Comparison of ENCODE assay signal across 9 cellular contexts in genomic region chr2:112056626-112056987, GRCh38. TPM values are rescaled to one million over a fixed set of nuclear protein-coding genes. Genes with fewer than 3 reads are reported as not detected.
DNase-seq lines count a peak whose midpoint lies in the region; ATAC-seq, FAIRE-seq and TF ChIP-seq lines count a peak whose summit lies in the region.
"Had no signal": no experiment of that assay in that cellular context is flagged by ENCODE, and none has a peak within 500 bp of the region (broad histone marks: within the 10 kb centered on the region; RNA-seq: fewer than 3 reads in every experiment).

No MANE protein-coding gene starts in this region.

- peak overlapping the region in 1 of 3 experiments; percentile 21; a peak in 1 of 7 replicates for H3K27ac Mint-ChIP-seq in H9

- H4K8ac ChIP-seq in H9 (replicated peaks; ENCODE audit: insufficient read length, low read depth, low read length): no peak overlapping the region

- no peak overlapping the region for H3K56ac ChIP-seq in H9 (ENCODE audit: insufficient read length, low read depth, low read length)

- H3K18ac ChIP-seq in H9 (ENCODE audit: insufficient read length, low read depth, low read length): no peak overlapping the region

- no peak overlapping the region for H4K5ac ChIP-seq in H9 (ENCODE audit: insufficient read length, low read depth, low read length)

- H3K14ac ChIP-seq in H9 (ENCODE audit: insufficient read depth, low read length): no peak overlapping the region

- no CpG with 5 or more reads among the region's 3 CpGs for WGBS in H9 (ENCODE audit: extremely low coverage, insufficient read length, low lambda C conversion rate)
- 21% methylated on average over 3 of the region's 3 CpGs for WGBS in right cardiac atrium
- WGBS in small intestine, 3 donors: 12 to 31% (median 16%) methylated on average over 3 of the region's 3 CpGs

- no peak overlapping the region for H3K9ac ChIP-seq in H9 (ENCODE audit: extremely low read depth, insufficient read length, low read length)

- H2BK5ac ChIP-seq in H9 (ENCODE audit: insufficient read length, low read length): no peak overlapping the region

- intact Hi-C loops in right cardiac atrium (cut with DNase I): no loop called here

- H4K20me1 ChIP-seq in H9 (ENCODE audit: control insufficient read depth, insufficient read depth, insufficient read length): no peaks in the 10 kb centered on the region

- peak overlapping the region; percentile 90 to 92 for H3K4me3 Mint-ChIP-seq in H9

- H3K23ac ChIP-seq in H9 (ENCODE audit: insufficient read length, low read depth, low read length): no peak overlapping the region

- H3K23me2 ChIP-seq in H9 (ENCODE audit: insufficient read length, low read depth, low read length, poor library complexity, severe bottlenecking): peaks cover 6% of the 10 kb centered on the region

- DNase-seq in H9: no peak
- DNase-seq in right cardiac atrium: no peak
- no peak for DNase-seq in small intestine
- DNase-seq in HCEC 1CT: no peak
- no peak for DNase-seq in stimulated activated CD8-positive, alpha-beta memory T cell treated with anti-CD3 and anti-CD28 coated beads, Interleukin-4, amount 100 ng/mL, for 48 hours
- no peak for DNase-seq in DMS79 (lab: John Stamatoyannopoulos, UW)
- DNase-seq: activated CD4-positive, alpha-beta T cell treated with anti-CD3 and anti-CD28 coated beads, Interleukin-2, amount 50 U/mL, for 1 hour had no signal

- no peak for FAIRE-seq in small intestine (lab: Jason Lieb, UNC)

- no peak overlapping the region for H2BK12ac ChIP-seq in H9 (ENCODE audit: insufficient read length, low read depth, low read length)

- H3K27me3 Mint-ChIP-seq in H9 (ENCODE audit: low read depth): peaks cover 9% of the 10 kb centered on the region

- H3K36me3 Mint-ChIP-seq in H9 (ENCODE audit: insufficient read depth in 1 of 3, low read depth in 3 of 3): peaks cover 0 to 6% (median 4%) of the 10 kb centered on the region in 3 experiments; a peak in 2 of 7 replicates

- no peak overlapping the region for H2AK5ac ChIP-seq in H9 (ENCODE audit: insufficient read length, low read length)

- H3K79me2 ChIP-seq in H9 (ENCODE audit: insufficient read depth, low read length): no peaks in the 10 kb centered on the region

- no peaks in the 10 kb centered on the region for H3K79me1 ChIP-seq in H9 (ENCODE audit: insufficient read depth, low read depth, low read length, poor library complexity, severe bottlenecking)

- peaks cover 13 to 23% of the 10 kb centered on the region in 2 experiments for H3K4me1 Mint-ChIP-seq in H9

- H4K91ac ChIP-seq in H9 (ENCODE audit: insufficient read length, low read depth, low read length): no peak overlapping the region

- no peak overlapping the region for H3T11ph ChIP-seq in H9 (ENCODE audit: low read length)

- no peak overlapping the region for H2AFZ ChIP-seq in H9 (ENCODE audit: low read length)

- H3K9me3 Mint-ChIP-seq in H9: no peaks in the 10 kb centered on the region

- H3K27me3 ChIP-seq in H9 (ENCODE audit: insufficient read depth, low read length): no peaks in the 10 kb centered on the region
- no peaks in the 10 kb centered on the region for H3K27me3 ChIP-seq in right cardiac atrium (ENCODE audit: control insufficient read depth, insufficient read depth)
- no peaks in the 10 kb centered on the region for H3K27me3 ChIP-seq in small intestine (ENCODE audit: control insufficient read depth in 2 of 2, insufficient read depth in 2 of 2, low read length in 2 of 2)

- TF ChIP-seq CTCF in H9 (conservative IDR thresholded peaks at IDR 0.05): no peak
- no peak for TF ChIP-seq CTCF in WI38 (IDR thresholded peaks at IDR 0.05; ENCODE audit: low read depth, low read length)

- H3K27ac ChIP-seq in H9 (ENCODE audit: insufficient read length, low read depth, low read length) (no peak overlapping the region), right cardiac atrium (ENCODE audit: low read length) (peak overlapping the region; percentile 79), small intestine (ENCODE audit: low read depth in 1 of 2, low read length in 1 of 2) (peak overlapping the region; percentile 85 to 97)

- ATAC-seq in right cardiac atrium: no peak
- ATAC-seq in HG02798 (IDR thresholded peaks at IDR 0.05; ENCODE audit: poor library complexity, unreplicated experiment): no peak

- H2BK120ac ChIP-seq in H9 (ENCODE audit: low read depth, low read length, poor library complexity, severe bottlenecking): no peak overlapping the region

- no peak overlapping the region for H2BK15ac ChIP-seq in H9 (ENCODE audit: low read depth, low read length)

- peak overlapping the region; percentile 70 for H3K4me2 ChIP-seq in H9 (ENCODE audit: insufficient read depth, insufficient read length, low read length)

- no peak overlapping the region for H2BK20ac ChIP-seq in H9 (ENCODE audit: low read depth, low read length, poor library complexity, severe bottlenecking)

- peak overlapping the region; percentile 93 for H3K4me3 ChIP-seq in WI38 (ENCODE audit: low read depth, low read length)
- H3K4me3 ChIP-seq in right cardiac atrium (ENCODE audit: low read length): peak overlapping the region; percentile 60
- peak overlapping the region; percentile 71 to 89 for H3K4me3 ChIP-seq in small intestine (ENCODE audit: low read depth in 1 of 2, low read length in 2 of 2)

- H3K4me1 ChIP-seq in H9 (ENCODE audit: insufficient read depth, low read length): no peaks in the 10 kb centered on the region
- H3K4me1 ChIP-seq in right cardiac atrium (ENCODE audit: control insufficient read depth, insufficient read depth, low read length): peaks cover 5% of the 10 kb centered on the region
- H3K4me1 ChIP-seq in small intestine (ENCODE audit: control insufficient read depth in 2 of 2, insufficient read depth in 1 of 2, low read depth in 1 of 2, low read length in 1 of 2): peaks cover 11 to 13% of the 10 kb centered on the region in 2 donors

- H3K4ac ChIP-seq in H9 (ENCODE audit: low read depth, low read length): no peak overlapping the region

- H3K36me3 ChIP-seq in small intestine (ENCODE audit: control insufficient read depth in 2 of 2, insufficient read depth in 2 of 2, low read length in 2 of 2): peaks cover 0 to 2% of the 10 kb centered on the region in 2 donors

- H3K9me3 ChIP-seq in H9 (ENCODE audit: control insufficient read depth, low read depth, low read length) (no peaks in the 10 kb centered on the region), right cardiac atrium (ENCODE audit: control insufficient read depth, low read length) (no peaks in the 10 kb centered on the region), small intestine (ENCODE audit: control insufficient read depth, low read depth) (no peaks in the 10 kb centered on the region)

RNA-seq across cellular contexts. Expression of gene TMEM87B, which starts 1.5 kb away (rescaled TPM):
- 10.0 and 10.5 TPM in 2 replicates for total RNA-seq in H9 (2021)
- 10 to 100 TPM in 1 of 4 donors, 1 to 10 TPM in 3; 7.2 to 10.8 (median 9.7) TPM for total RNA-seq in right cardiac atrium
- polyA plus RNA-seq in right cardiac atrium: 4.4 TPM
- polyA plus RNA-seq in small intestine: 10 to 100 TPM; 17.3 to 29.2 (median 23.0) TPM
